Comparison of ENCODE assay signal across 10 cellular contexts in the genomic region with DNA sequence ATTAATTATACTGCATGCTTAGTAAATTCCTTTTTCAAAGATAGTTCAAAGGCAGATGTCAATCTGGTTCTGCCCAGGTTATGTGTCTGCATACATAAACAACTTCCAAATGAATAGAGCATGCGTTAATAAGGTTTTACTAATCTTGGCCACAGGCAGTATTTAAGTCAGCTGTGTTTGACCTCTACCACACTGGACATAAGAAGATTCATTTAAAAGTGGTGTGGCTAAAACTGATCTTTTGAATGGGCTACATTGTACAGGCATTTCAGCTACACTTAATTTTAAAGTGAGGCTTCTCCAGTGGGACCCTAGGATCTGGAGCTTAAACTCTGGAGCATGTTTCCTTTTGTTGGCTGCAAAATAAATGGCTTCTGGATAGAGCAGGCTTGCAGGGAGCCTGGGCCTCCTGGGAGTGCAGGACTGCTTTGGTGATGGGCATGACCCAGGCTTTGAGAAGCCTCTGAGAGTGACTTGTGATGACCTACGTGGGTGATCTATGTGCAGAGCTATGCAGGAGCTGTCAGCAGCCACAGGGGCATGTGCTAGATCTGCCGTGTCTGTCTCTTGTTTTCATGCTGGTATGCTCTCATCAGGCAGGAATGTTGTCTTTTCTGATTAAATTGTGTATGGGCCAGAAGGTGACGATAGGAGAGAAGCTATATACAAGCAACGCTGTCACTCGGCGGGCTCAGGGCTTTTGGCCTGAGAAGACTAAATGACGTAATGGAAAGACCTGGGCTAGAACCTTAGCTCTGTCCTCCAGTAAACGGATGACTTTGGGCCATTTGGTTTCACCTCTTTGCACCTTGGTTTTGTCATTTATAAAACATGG.
A peak's percentile ranks its signal among the peaks of the same experiment; 100 is the strongest.
DNase-seq lines count a peak whose midpoint lies in the region; ATAC-seq and TF ChIP-seq lines count a peak whose summit lies in the region.
"Had no signal": no experiment of that assay in that cellular context is flagged by ENCODE, and none has a peak within 500 bp of the region (broad histone marks: within the 10 kb centered on the region; RNA-seq: fewer than 3 reads in every experiment).

No MANE protein-coding gene starts in this region.

- TF ChIP-seq CTCF in parathyroid adenoma (IDR thresholded peaks at IDR 0.05) (no peak), endothelial cell (IDR thresholded peaks at IDR 0.05; ENCODE audit: unreplicated experiment) (no peak)

- H3K4me3 Mint-ChIP-seq in endothelial cell (ENCODE audit: unreplicated experiment), result no peak overlapping the region
- H3K4me3 Mint-ChIP-seq: activated T-helper 17 cell treated with anti-CD3 and anti-CD28 coated beads, Interleukin-2, amount 50 U/mL, for 72 hours had no signal

- peak overlapping the region; percentile 3 for H3K4me2 ChIP-seq in parathyroid adenoma (ENCODE audit: low read length)

- no peaks in the 10 kb centered on the region for H3K79me2 ChIP-seq in parathyroid adenoma

- H3K9me3 Mint-ChIP-seq in endothelial cell (ENCODE audit: unreplicated experiment), result no peaks in the 10 kb centered on the region
- H3K9me3 Mint-ChIP-seq: activated T-helper 17 cell treated with anti-CD3 and anti-CD28 coated beads, Interleukin-2, amount 50 U/mL, for 72 hours had no signal

- peak overlapping the region; percentile 12 for H3K9ac ChIP-seq in parathyroid adenoma

- H3K27me3 Mint-ChIP-seq in endothelial cell (ENCODE audit: unreplicated experiment), result peaks cover 9% of the 10 kb centered on the region

- no peaks in the 10 kb centered on the region for H3K4me1 Mint-ChIP-seq in endothelial cell (ENCODE audit: unreplicated experiment)
- H3K4me1 Mint-ChIP-seq: activated T-helper 17 cell treated with anti-CD3 and anti-CD28 coated beads, Interleukin-2, amount 50 U/mL, for 72 hours had no signal

- no peaks in the 10 kb centered on the region for H3K36me3 ChIP-seq in parathyroid adenoma (ENCODE audit: control insufficient read depth, insufficient read depth, low read length)

- H2AFZ ChIP-seq in parathyroid adenoma, result no peak overlapping the region

- H3K9me3 ChIP-seq in parathyroid adenoma (ENCODE audit: control insufficient read depth, low read length), result no peaks in the 10 kb centered on the region

- ATAC-seq in SK-N-SH treated with all-trans-retinoic acid at 6 μM for 48 hours (peak; percentile 71), HG02852 (IDR thresholded peaks at IDR 0.05; ENCODE audit: unreplicated experiment) (no peak)
- ATAC-seq: activated T-helper 17 cell treated with anti-CD3 and anti-CD28 coated beads, Interleukin-2, amount 50 U/mL, for 72 hours had no signal

- no peak overlapping the region for H3K27ac ChIP-seq in parathyroid adenoma

- peaks cover 18% of the 10 kb centered on the region for H3K4me1 ChIP-seq in parathyroid adenoma

- H3K27me3 ChIP-seq in parathyroid adenoma (ENCODE audit: control insufficient read depth, insufficient read depth, low read length), result no peaks in the 10 kb centered on the region

- H3K27ac Mint-ChIP-seq in endothelial cell (ENCODE audit: unreplicated experiment), result no peak overlapping the region
- H3K27ac Mint-ChIP-seq: activated T-helper 17 cell treated with anti-CD3 and anti-CD28 coated beads, Interleukin-2, amount 50 U/mL, for 72 hours had no signal

- no peak overlapping the region for H3K4me3 ChIP-seq in parathyroid adenoma (ENCODE audit: low read depth, low read length)

- H3K36me3 Mint-ChIP-seq in endothelial cell (ENCODE audit: low read depth, unreplicated experiment), result no peaks in the 10 kb centered on the region

- DNase-seq in GM04503 (ENCODE audit: low read depth) (peak; percentile 91), foreskin melanocyte (peak; percentile 78), activated gamma-delta T cell treated with Interleukin-2 at 50 U/mL for 16 hours (no peak), endothelial cell (ENCODE audit: low spot score) (no peak)
- DNase-seq in activated CD4-positive, alpha-beta T cell treated with anti-CD3 and anti-CD28 coated beads, Interleukin-2, amount 50 U/mL, for 48 hours, result no peak
- DNase-seq: MV-4-11 had no signal

TF ChIP-seq in SK-N-SH treated with all-trans-retinoic acid at 6 μM for 48 hours, 23 proteins besides CTCF, POLR2A, EP300 and RAD21 (continues in another document):
- TF ChIP-seq, protein P1, sequence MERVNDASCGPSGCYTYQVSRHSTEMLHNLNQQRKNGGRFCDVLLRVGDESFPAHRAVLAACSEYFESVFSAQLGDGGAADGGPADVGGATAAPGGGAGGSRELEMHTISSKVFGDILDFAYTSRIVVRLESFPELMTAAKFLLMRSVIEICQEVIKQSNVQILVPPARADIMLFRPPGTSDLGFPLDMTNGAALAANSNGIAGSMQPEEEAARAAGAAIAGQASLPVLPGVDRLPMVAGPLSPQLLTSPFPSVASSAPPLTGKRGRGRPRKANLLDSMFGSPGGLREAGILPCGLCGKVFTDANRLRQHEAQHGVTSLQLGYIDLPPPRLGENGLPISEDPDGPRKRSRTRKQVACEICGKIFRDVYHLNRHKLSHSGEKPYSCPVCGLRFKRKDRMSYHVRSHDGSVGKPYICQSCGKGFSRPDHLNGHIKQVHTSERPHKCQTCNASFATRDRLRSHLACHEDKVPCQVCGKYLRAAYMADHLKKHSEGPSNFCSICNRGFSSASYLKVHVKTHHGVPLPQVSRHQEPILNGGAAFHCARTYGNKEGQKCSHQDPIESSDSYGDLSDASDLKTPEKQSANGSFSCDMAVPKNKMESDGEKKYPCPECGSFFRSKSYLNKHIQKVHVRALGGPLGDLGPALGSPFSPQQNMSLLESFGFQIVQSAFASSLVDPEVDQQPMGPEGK (CRISPR knock-in tag; IDR thresholded peaks at IDR 0.05; ENCODE audit: borderline replicate concordance), result 0 out of 2 replicates have a peak, but pooled peaks have one; percentile 33
- TF ChIP-seq TOX (CRISPR knock-in tag; IDR thresholded peaks at IDR 0.05; ENCODE audit: borderline replicate concordance) (no peak), GLIS3 (CRISPR knock-in tag; IDR thresholded peaks at IDR 0.05) (peak; percentile 61; the same call in 1 of the 2 replicates), ISL1 (CRISPR knock-in tag; IDR thresholded peaks at IDR 0.05) (peak; percentile 91), RARB (CRISPR knock-in tag; IDR thresholded peaks at IDR 0.05) (no peak), OSR1 (CRISPR knock-in tag; IDR thresholded peaks at IDR 0.05) (no peak), ZNF8 (CRISPR knock-in tag; IDR thresholded peaks at IDR 0.05) (no peak), PPARA (CRISPR knock-in tag; IDR thresholded peaks at IDR 0.05; ENCODE audit: borderline replicate concordance) (no peak), ZFP3 (CRISPR knock-in tag; IDR thresholded peaks at IDR 0.05) (peak; percentile 84; the same call in 1 of the 2 replicates), ZFP30 (CRISPR knock-in tag; IDR thresholded peaks at IDR 0.05) (no peak), ZC3H10 (CRISPR knock-in tag; IDR thresholded peaks at IDR 0.05) (no peak), TCF4 (CRISPR knock-in tag; IDR thresholded peaks at IDR 0.05; ENCODE audit: borderline replicate concordance) (0 out of 2 replicates have a peak, but pooled peaks have one; percentile 25), SNAI2 (CRISPR knock-in tag; IDR thresholded peaks at IDR 0.05) (peak; percentile 76; the same call in 1 of the 2 replicates), CSDC2 (CRISPR knock-in tag; IDR thresholded peaks at IDR 0.05) (peak; percentile 71; the same call in 1 of the 2 replicates), ESRRG (CRISPR knock-in tag; IDR thresholded peaks at IDR 0.05) (no peak), BACH2 (CRISPR knock-in tag; IDR thresholded peaks at IDR 0.05; ENCODE audit: borderline replicate concordance) (no peak), ZNF70 (CRISPR knock-in tag; IDR thresholded peaks at IDR 0.05) (no peak), ARNTL (CRISPR knock-in tag; IDR thresholded peaks at IDR 0.05; ENCODE audit: borderline replicate concordance, low read depth) (no peak)
- TF ChIP-seq, protein P2, sequence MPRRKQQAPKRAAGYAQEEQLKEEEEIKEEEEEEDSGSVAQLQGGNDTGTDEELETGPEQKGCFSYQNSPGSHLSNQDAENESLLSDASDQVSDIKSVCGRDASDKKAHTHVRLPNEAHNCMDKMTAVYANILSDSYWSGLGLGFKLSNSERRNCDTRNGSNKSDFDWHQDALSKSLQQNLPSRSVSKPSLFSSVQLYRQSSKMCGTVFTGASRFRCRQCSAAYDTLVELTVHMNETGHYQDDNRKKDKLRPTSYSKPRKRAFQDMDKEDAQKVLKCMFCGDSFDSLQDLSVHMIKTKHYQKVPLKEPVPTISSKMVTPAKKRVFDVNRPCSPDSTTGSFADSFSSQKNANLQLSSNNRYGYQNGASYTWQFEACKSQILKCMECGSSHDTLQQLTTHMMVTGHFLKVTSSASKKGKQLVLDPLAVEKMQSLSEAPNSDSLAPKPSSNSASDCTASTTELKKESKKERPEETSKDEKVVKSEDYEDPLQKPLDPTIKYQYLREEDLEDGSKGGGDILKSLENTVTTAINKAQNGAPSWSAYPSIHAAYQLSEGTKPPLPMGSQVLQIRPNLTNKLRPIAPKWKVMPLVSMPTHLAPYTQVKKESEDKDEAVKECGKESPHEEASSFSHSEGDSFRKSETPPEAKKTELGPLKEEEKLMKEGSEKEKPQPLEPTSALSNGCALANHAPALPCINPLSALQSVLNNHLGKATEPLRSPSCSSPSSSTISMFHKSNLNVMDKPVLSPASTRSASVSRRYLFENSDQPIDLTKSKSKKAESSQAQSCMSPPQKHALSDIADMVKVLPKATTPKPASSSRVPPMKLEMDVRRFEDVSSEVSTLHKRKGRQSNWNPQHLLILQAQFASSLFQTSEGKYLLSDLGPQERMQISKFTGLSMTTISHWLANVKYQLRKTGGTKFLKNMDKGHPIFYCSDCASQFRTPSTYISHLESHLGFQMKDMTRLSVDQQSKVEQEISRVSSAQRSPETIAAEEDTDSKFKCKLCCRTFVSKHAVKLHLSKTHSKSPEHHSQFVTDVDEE (CRISPR knock-in tag; IDR thresholded peaks at IDR 0.05), result peak; percentile 77; the same call in 1 of the 2 replicates
- TF ChIP-seq, protein P3, sequence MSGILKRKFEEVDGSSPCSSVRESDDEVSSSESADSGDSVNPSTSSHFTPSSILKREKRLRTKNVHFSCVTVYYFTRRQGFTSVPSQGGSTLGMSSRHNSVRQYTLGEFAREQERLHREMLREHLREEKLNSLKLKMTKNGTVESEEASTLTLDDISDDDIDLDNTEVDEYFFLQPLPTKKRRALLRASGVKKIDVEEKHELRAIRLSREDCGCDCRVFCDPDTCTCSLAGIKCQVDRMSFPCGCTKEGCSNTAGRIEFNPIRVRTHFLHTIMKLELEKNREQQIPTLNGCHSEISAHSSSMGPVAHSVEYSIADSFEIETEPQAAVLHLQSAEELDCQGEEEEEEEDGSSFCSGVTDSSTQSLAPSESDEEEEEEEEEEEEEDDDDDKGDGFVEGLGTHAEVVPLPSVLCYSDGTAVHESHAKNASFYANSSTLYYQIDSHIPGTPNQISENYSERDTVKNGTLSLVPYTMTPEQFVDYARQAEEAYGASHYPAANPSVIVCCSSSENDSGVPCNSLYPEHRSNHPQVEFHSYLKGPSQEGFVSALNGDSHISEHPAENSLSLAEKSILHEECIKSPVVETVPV (CRISPR knock-in tag; IDR thresholded peaks at IDR 0.05), result 0 out of 2 replicates have a peak, but pooled peaks have one; percentile 52

Comparison
In these comparisons a context has a peak if more than half of its experiments do, and no peak if none do; other contexts are left out.
1. DNase-seq: peak in GM04503 (single experiment) and foreskin melanocyte (single experiment); none in activated gamma-delta T cell treated with Interleukin-2 at 50 U/mL for 16 hours (single experiment), activated CD4-positive, alpha-beta T cell treated with anti-CD3 and anti-CD28 coated beads, Interleukin-2, amount 50 U/mL, for 48 hours (0 of 2) and endothelial cell (single experiment).